In genomic region chr19:15555759-15556633, GRCh38 we compare ENCODE assay signal across 8 cellular contexts. TPM values are rescaled to one million over a fixed set of nuclear protein-coding genes. Genes with fewer than 3 reads are reported as not detected.
DNase-seq lines count a peak whose midpoint lies in the region; ATAC-seq, FAIRE-seq and TF ChIP-seq lines count a peak whose summit lies in the region.

No MANE protein-coding gene starts in this region.

- FAIRE-seq in G401.6 (lab: Jason Lieb, UNC): peak; percentile 96

- peaks cover 3% of the 10 kb centered on the region for H3K27me3 Mint-ChIP-seq in activated naive CD8-positive, alpha-beta T cell treated with anti-CD3 and anti-CD28 coated beads, Interleukin-2, amount 10 ng/mL, durations not matched to agents 7 days and 5 days

- H3K4me3 ChIP-seq in transverse colon: peak overlapping the region in 2 of 4 donors; percentile 29 to 34

- in situ Hi-C loops in transverse colon (cut with MboI; ENCODE audit: low pct_ligation_motif_present in 1 of 4, low pct_unique_long_range_greater_than_20kb in 1 of 4, low sequenced_read_pairs in 3 of 4): loop anchor here (5.0 to 10.0 kb wide), 6 partner anchors 131 to 461 kb away; partner anchors contain the start of gene AKAP8L (in 1 of the 4)

- peak overlapping the region; percentile 86 for H3K27ac Mint-ChIP-seq in activated naive CD8-positive, alpha-beta T cell treated with anti-CD3 and anti-CD28 coated beads, Interleukin-2, amount 10 ng/mL, durations not matched to agents 7 days and 5 days

- no peaks in the 10 kb centered on the region for H3K9me3 ChIP-seq in transverse colon

- 0 to 3% methylated on average over 3 to 49 of the region's 49 CpGs for WGBS in transverse colon (ENCODE audit: low coverage in 1 of 2), 2 donors

- peaks cover 18% of the 10 kb centered on the region for H3K4me1 Mint-ChIP-seq in activated naive CD8-positive, alpha-beta T cell treated with anti-CD3 and anti-CD28 coated beads, Interleukin-2, amount 10 ng/mL, durations not matched to agents 7 days and 5 days

- H3K4me1 ChIP-seq in transverse colon: peaks cover 3 to 16% (median 13%) of the 10 kb centered on the region in 4 donors

- peak overlapping the region; percentile 92 for H3K4me3 Mint-ChIP-seq in activated naive CD8-positive, alpha-beta T cell treated with anti-CD3 and anti-CD28 coated beads, Interleukin-2, amount 10 ng/mL, durations not matched to agents 7 days and 5 days

- no peaks in the 10 kb centered on the region for H3K36me3 ChIP-seq in transverse colon

- TF ChIP-seq CTCF in transverse colon (IDR thresholded peaks at IDR 0.05): peak; percentile 71 to 83 (median 76)

- H3K9me3 Mint-ChIP-seq in activated naive CD8-positive, alpha-beta T cell treated with anti-CD3 and anti-CD28 coated beads, Interleukin-2, amount 10 ng/mL, durations not matched to agents 7 days and 5 days: no peaks in the 10 kb centered on the region

- DNase-seq in NCI-H1417 (lab: John Stamatoyannopoulos, UW) (peak; percentile 61 to 89 (median 68)), SW 1271 (lab: John Stamatoyannopoulos, UW) (peak; percentile 85 to 93), cardiac septum (ENCODE audit: low spot score) (peak; percentile 94), posterior cingulate gyrus (peak; percentile 47 to 95 (median 76)), transverse colon (peak; percentile 91)
- DNase-seq in activated naive CD8-positive, alpha-beta T cell treated with anti-CD3 and anti-CD28 coated beads, Interleukin-2, amount 10 ng/mL, durations not matched to agents 7 days and 5 days: peak; percentile 99

- peaks cover 29% of the 10 kb centered on the region for H3K27me3 ChIP-seq in transverse colon

- intact Hi-C loops in cardiac septum (cut with DNase I) (loop anchor here (1.0 to 10.0 kb wide), 6 partner anchors 74 to 463 kb away; no protein-coding TSS in a partner anchor), posterior cingulate gyrus (cut with DNase I) (loop anchor here (1.0 to 5.0 kb wide), 3 partner anchors 179 to 379 kb away; partner anchors contain the start of gene AKAP8), transverse colon (cut with DNase I; ENCODE audit: low total_unique reads) (loop anchor here (2.0 to 5.0 kb wide), 2 partner anchors 304 to 379 kb away; no protein-coding TSS in a partner anchor)

- no peaks in the 10 kb centered on the region for H3K36me3 Mint-ChIP-seq in activated naive CD8-positive, alpha-beta T cell treated with anti-CD3 and anti-CD28 coated beads, Interleukin-2, amount 10 ng/mL, durations not matched to agents 7 days and 5 days

- POLR2A ChIA-PET in activated naive CD8-positive, alpha-beta T cell treated with anti-CD3 and anti-CD28 coated beads, Interleukin-2, amount 10 ng/mL, durations not matched to agents 7 days and 5 days (lab: Charles Lee): interaction anchor here (0.6 to 2.2 kb wide), 15 partner anchors 23 to 378 kb away, joined by 3 to 29 read pairs (median 5); partner anchors contain the start of genes AKAP8 and AKAP8L

- TF ChIP-seq POLR2A in transverse colon (IDR thresholded peaks at IDR 0.05): no peak

- H3K27ac ChIP-seq in transverse colon: peak overlapping the region in 3 of 4 donors; percentile 7 to 63 (median 10)

- ATAC-seq in HG02610 (IDR thresholded peaks at IDR 0.05; ENCODE audit: unreplicated experiment): peak; percentile 61
- ATAC-seq in activated naive CD8-positive, alpha-beta T cell treated with anti-CD3 and anti-CD28 coated beads, Interleukin-2, amount 10 ng/mL, durations not matched to agents 7 days and 5 days (ENCODE audit: low read depth): peak; percentile 84

- no peak for TF ChIP-seq EP300 in transverse colon (IDR thresholded peaks at IDR 0.05; ENCODE audit: low read depth)

RNA-seq across cellular contexts. Expression of gene CYP4F22, which starts 47.7 kb away (rescaled TPM):
- total RNA-seq in activated naive CD8-positive, alpha-beta T cell treated with anti-CD3 and anti-CD28 coated beads, Interleukin-2, amount 10 ng/mL, durations not matched to agents 7 days and 5 days: 1 to 10 TPM; 3.2 to 3.4 TPM
- total RNA-seq in cardiac septum (not detected), transverse colon (not detected)

RNA-seq across cellular contexts. Expression of gene CYP4F8, which starts 59.0 kb away (rescaled TPM):
- total RNA-seq in activated naive CD8-positive, alpha-beta T cell treated with anti-CD3 and anti-CD28 coated beads, Interleukin-2, amount 10 ng/mL, durations not matched to agents 7 days and 5 days: not detected
- total RNA-seq in cardiac septum: not detected
- not detected for total RNA-seq in transverse colon
